ENCODE assay signal across 8 cellular contexts in genomic region chrX:129637217-129638109, GRCh38. TPM values are rescaled to one million over a fixed set of nuclear protein-coding genes. Genes with fewer than 3 reads are reported as not detected.
A peak's percentile ranks its signal among the peaks of the same experiment; 100 is the strongest.
DNase-seq lines count a peak whose midpoint lies in the region; ATAC-seq and TF ChIP-seq lines count a peak whose summit lies in the region.

No MANE protein-coding gene starts in this region.

- WGBS in heart right ventricle, 2 donors: 24 to 32% methylated on average over 13 of the region's 13 CpGs

- H3K27me3 ChIP-seq in BE2C: no peaks in the 10 kb centered on the region
- no peaks in the 10 kb centered on the region for H3K27me3 ChIP-seq in SU-DHL-6 (ENCODE audit: low read length)
- H3K27me3 ChIP-seq in heart right ventricle: no peaks in the 10 kb centered on the region

- POLR2A ChIA-PET in activated naive CD8-positive, alpha-beta T cell treated with anti-CD3 and anti-CD28 coated beads, Interleukin-2, amount 10 ng/mL, durations not matched to agents 7 days and 5 days (lab: Charles Lee): no interaction called here

- H3K9me3 ChIP-seq in BE2C: no peaks in the 10 kb centered on the region
- no peaks in the 10 kb centered on the region for H3K9me3 ChIP-seq in SU-DHL-6 (ENCODE audit: insufficient read depth, low read length)
- H3K9me3 ChIP-seq in heart right ventricle: peaks cover 0 to 8% (median 0%) of the 10 kb centered on the region in 11 donors

- intact Hi-C loops in heart right ventricle (cut with DNase I): loop anchor here in 9 of 10 donors (1.0 to 10.0 kb wide), 7 partner anchors 87 to 207 kb away; partner anchors contain the start of gene ZDHHC9 (in 1 of the 9)

- no peak overlapping the region for H2AFZ ChIP-seq in SU-DHL-6 (ENCODE audit: low read depth, low read length, severe bottlenecking)

- no peaks in the 10 kb centered on the region for H4K20me1 ChIP-seq in SU-DHL-6 (ENCODE audit: low read depth, low read length)

- peak; percentile 76 for ATAC-seq in GM19035 (IDR thresholded peaks at IDR 0.05; ENCODE audit: unreplicated experiment)
- peak; percentile 74 for ATAC-seq in activated naive CD8-positive, alpha-beta T cell treated with anti-CD3 and anti-CD28 coated beads, Interleukin-2, amount 10 ng/mL, durations not matched to agents 7 days and 5 days (ENCODE audit: low read depth)
- ATAC-seq in heart right ventricle: peak; percentile 46 to 86 (median 70)
- ATAC-seq in HG02981 (IDR thresholded peaks at IDR 0.05; ENCODE audit: unreplicated experiment): no peak

- H3K36me3 Mint-ChIP-seq in activated naive CD8-positive, alpha-beta T cell treated with anti-CD3 and anti-CD28 coated beads, Interleukin-2, amount 10 ng/mL, durations not matched to agents 7 days and 5 days: no peaks in the 10 kb centered on the region

- no peaks in the 10 kb centered on the region for H3K79me2 ChIP-seq in SU-DHL-6 (ENCODE audit: insufficient read depth, low read length)

- H3K36me3 ChIP-seq in BE2C: no peaks in the 10 kb centered on the region
- no peaks in the 10 kb centered on the region for H3K36me3 ChIP-seq in SU-DHL-6 (ENCODE audit: low read length)
- H3K36me3 ChIP-seq in heart right ventricle: no peaks in the 10 kb centered on the region

- H3K9me3 Mint-ChIP-seq in activated naive CD8-positive, alpha-beta T cell treated with anti-CD3 and anti-CD28 coated beads, Interleukin-2, amount 10 ng/mL, durations not matched to agents 7 days and 5 days: no peaks in the 10 kb centered on the region

- no peak overlapping the region for H3K4me2 ChIP-seq in SU-DHL-6 (ENCODE audit: low read depth, low read length, poor library complexity, severe bottlenecking)

- H3K4me3 ChIP-seq in BE2C (ENCODE audit: low read depth, low read length) (no peak overlapping the region), SU-DHL-6 (ENCODE audit: insufficient read depth, low read length, poor library complexity, severe bottlenecking) (no peak overlapping the region), heart right ventricle (no peak overlapping the region)

- H3K27ac ChIP-seq in SU-DHL-6 (ENCODE audit: low read depth, low read length): no peak overlapping the region
- H3K27ac ChIP-seq in heart right ventricle: no peak overlapping the region

- H3K4me1 ChIP-seq in BE2C (no peaks in the 10 kb centered on the region), heart right ventricle (peaks cover 0 to 9% (median 0%) of the 10 kb centered on the region in 9 donors)

- H3K4me3 Mint-ChIP-seq in activated naive CD8-positive, alpha-beta T cell treated with anti-CD3 and anti-CD28 coated beads, Interleukin-2, amount 10 ng/mL, durations not matched to agents 7 days and 5 days: no peak overlapping the region

- TF ChIP-seq CTCF in BE2C (IDR thresholded peaks at IDR 0.05; ENCODE audit: low read depth, low read length) (peak; percentile 82), SU-DHL-6 (IDR thresholded peaks at IDR 0.05; ENCODE audit: insufficient read depth, low read length, poor library complexity, severe bottlenecking) (peak; percentile 56), heart right ventricle (IDR thresholded peaks at IDR 0.05) (peak; percentile 67 to 97 (median 84))

- H3K27ac Mint-ChIP-seq in activated naive CD8-positive, alpha-beta T cell treated with anti-CD3 and anti-CD28 coated beads, Interleukin-2, amount 10 ng/mL, durations not matched to agents 7 days and 5 days: no peak overlapping the region

- H3K4me1 Mint-ChIP-seq in activated naive CD8-positive, alpha-beta T cell treated with anti-CD3 and anti-CD28 coated beads, Interleukin-2, amount 10 ng/mL, durations not matched to agents 7 days and 5 days: peaks cover 7% of the 10 kb centered on the region

- H3F3A ChIP-seq in SU-DHL-6 (ENCODE audit: insufficient read depth): no peaks in the 10 kb centered on the region

- no peak overlapping the region for H3K9ac ChIP-seq in SU-DHL-6 (ENCODE audit: low read length)

- no peaks in the 10 kb centered on the region for H3K27me3 Mint-ChIP-seq in activated naive CD8-positive, alpha-beta T cell treated with anti-CD3 and anti-CD28 coated beads, Interleukin-2, amount 10 ng/mL, durations not matched to agents 7 days and 5 days

- H3K9me2 ChIP-seq in SU-DHL-6 (replicated peaks; ENCODE audit: insufficient read depth, low read length): no peaks in the 10 kb centered on the region

- DNase-seq in BE2C (peak; percentile 49), Kasumi-1 (lab: John Stamatoyannopoulos, UW) (peak; percentile 27 to 59), heart right ventricle (peak; percentile 67 to 72), putamen (ENCODE audit: low spot score) (peak; percentile 63)
- peak; percentile 76 for DNase-seq in activated naive CD8-positive, alpha-beta T cell treated with anti-CD3 and anti-CD28 coated beads, Interleukin-2, amount 10 ng/mL, durations not matched to agents 7 days and 5 days

RNA-seq across cellular contexts. Expression of gene APLN, which starts 17.3 kb away (rescaled TPM):
- 0.14 TPM for polyA plus RNA-seq in BE2C (2012; ENCODE audit: insufficient read depth, insufficient read length, low read depth)
- total RNA-seq in activated naive CD8-positive, alpha-beta T cell treated with anti-CD3 and anti-CD28 coated beads, Interleukin-2, amount 10 ng/mL, durations not matched to agents 7 days and 5 days: 1 to 10 TPM; 1.9 to 2.4 TPM
- total RNA-seq in heart right ventricle: 10 to 100 TPM in 9 of 10 donors, 1 to 10 TPM in 1; 8.8 to 44.7 (median 14.1) TPM
- 1 to 10 TPM; 2.7 to 5.4 TPM for polyA plus RNA-seq in heart right ventricle
